1 cellular context compared by ENCODE assay signal in the genomic region with DNA sequence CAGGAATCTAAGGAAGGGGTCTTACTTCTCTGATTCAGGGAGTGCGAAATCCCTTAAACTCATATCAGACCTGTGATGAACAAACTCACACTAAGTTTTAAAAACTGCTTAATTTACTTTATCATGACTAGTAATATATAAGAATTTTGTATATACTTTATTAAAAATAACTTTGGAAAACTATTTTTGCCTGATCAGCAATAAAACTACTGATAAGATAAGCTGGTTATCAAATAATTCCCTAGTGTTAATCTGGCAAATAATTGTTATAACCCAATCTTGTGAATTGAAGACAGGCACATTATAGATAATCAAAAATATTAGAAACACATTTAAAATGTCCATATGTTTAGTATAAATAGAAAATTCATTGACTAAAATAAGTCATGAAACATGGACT.
A peak's percentile ranks its signal among the peaks of the same experiment; 100 is the strongest.
TF ChIP-seq lines count a peak whose summit lies in the region.

No MANE protein-coding gene starts in this region.

TF ChIP-seq in IMR-90, 13 proteins besides CTCF, POLR2A, EP300 and RAD21:
- TF ChIP-seq MXI1 (IDR thresholded peaks at IDR 0.05; ENCODE audit: borderline replicate concordance, low read depth, low read length) (no peak), MAFK (IDR thresholded peaks at IDR 0.05; ENCODE audit: low read depth, low read length) (peak; percentile 92)
